Comparison of ENCODE assay signal across 18 cellular contexts in genomic region chr13:110464547-110465343, GRCh38.
A peak's percentile ranks its signal among the peaks of the same experiment; 100 is the strongest.
DNase-seq lines count a peak whose midpoint lies in the region; ATAC-seq and TF ChIP-seq lines count a peak whose summit lies in the region.
"Had no signal": no experiment of that assay in that cellular context is flagged by ENCODE, and none has a peak within 500 bp of the region (broad histone marks: within the 10 kb centered on the region; RNA-seq: fewer than 3 reads in every experiment).

No MANE protein-coding gene starts in this region.

- H3K27ac ChIP-seq in mesenchymal stem cell (ENCODE audit: low read length, poor library complexity, severe bottlenecking) = no peak overlapping the region
- H3K27ac ChIP-seq: KMS-11 had no signal

- no peak overlapping the region for H2AK5ac ChIP-seq in mesenchymal stem cell (ENCODE audit: low read length, severe bottlenecking)

- CTCF ChIA-PET in activated B cell treated with CpG ODN at 0.5 μM for 24 hours (lab: Charles Lee) = interaction anchor here (1.0 kb wide), 1 partner anchor 129 kb away, joined by 3 read pairs; no protein-coding TSS in a partner anchor

- no peak overlapping the region for H4K8ac ChIP-seq in mesenchymal stem cell (ENCODE audit: low read length)

- H3K23ac ChIP-seq in mesenchymal stem cell (ENCODE audit: low read length in 2 of 2) = no peak overlapping the region

- H3K4me2 ChIP-seq in mesenchymal stem cell (ENCODE audit: low read length, poor library complexity, severe bottlenecking) = no peak overlapping the region
- H3K4me2 ChIP-seq: KMS-11 had no signal

- ATAC-seq in activated B cell treated with CpG ODN at 0.5 μM for 24 hours (ENCODE audit: low read depth) = peak; percentile 79
- ATAC-seq in stimulated activated memory B cell treated with anti-CD40 and anti-IgM and Interleukin-4, amounts not matched to agents 10 μg/mL and 1 μg/mL and 100 μg/mL, for 72 hours = peak; percentile 84
- ATAC-seq: Panc1 had no signal

- peaks cover 39% of the 10 kb centered on the region for H3K4me1 Mint-ChIP-seq in activated B cell treated with CpG ODN at 0.5 μM for 24 hours
- H3K4me1 Mint-ChIP-seq in stimulated activated memory B cell treated with anti-CD40 and anti-IgM and Interleukin-4, amounts not matched to agents 10 μg/mL and 1 μg/mL and 100 μg/mL, for 72 hours = peaks cover 42% of the 10 kb centered on the region

- no peak overlapping the region for H2BK15ac ChIP-seq in mesenchymal stem cell (ENCODE audit: low read depth, poor library complexity, severe bottlenecking)

- no peak overlapping the region for H2BK5ac ChIP-seq in mesenchymal stem cell (ENCODE audit: low read depth, low read length, poor library complexity, severe bottlenecking)

- H3K36me3 ChIP-seq in mesenchymal stem cell (ENCODE audit: control insufficient read depth in 1 of 2, insufficient read depth in 2 of 2, low read depth in 1 of 2, low read length in 2 of 2) = peaks cover 41 to 92% of the 10 kb centered on the region in 2 experiments
- H3K36me3 ChIP-seq: MG63 had no signal

- peak overlapping the region; percentile 30 for H4K91ac ChIP-seq in mesenchymal stem cell (ENCODE audit: low read length)

- no peak overlapping the region for H3K14ac ChIP-seq in mesenchymal stem cell (ENCODE audit: low read length in 2 of 2)

- DNase-seq in CD1c-positive myeloid dendritic cell (ENCODE audit: extremely low spot score) (peak; percentile 55), activated B cell treated with CpG ODN at 0.5 μM for 24 hours (no peak), mesenchymal stem cell (no peak), dermis blood vessel endothelial cell (no peak), AG20443 (ENCODE audit: low spot score) (no peak), midbrain (lab: John Stamatoyannopoulos, UW) (no peak)
- DNase-seq: ACHN, COR-L47, DMS153, EL, MG63, NCI-H1105 treated with DMSO at 0.1 percent for 48 hours, NCI-H187, NCI-H446 treated with DMSO at 0.1 percent for 48 hours, NCI-H748 treated with DMSO at 0.1 percent for 48 hours had no signal

- H3K4me3 ChIP-seq in mesenchymal stem cell (ENCODE audit: insufficient read depth in 1 of 2, low read depth in 1 of 2, low read length in 2 of 2) = no peak overlapping the region
- H3K4me3 ChIP-seq: MG63 had no signal

- H3K9me3 Mint-ChIP-seq in activated B cell treated with CpG ODN at 0.5 μM for 24 hours = no peaks in the 10 kb centered on the region
- H3K9me3 Mint-ChIP-seq in stimulated activated memory B cell treated with anti-CD40 and anti-IgM and Interleukin-4, amounts not matched to agents 10 μg/mL and 1 μg/mL and 100 μg/mL, for 72 hours = no peaks in the 10 kb centered on the region

- H3K9me3 ChIP-seq in mesenchymal stem cell (ENCODE audit: control insufficient read depth, low read length) = no peaks in the 10 kb centered on the region
- H3K9me3 ChIP-seq: MG63 had no signal

- H3K18ac ChIP-seq in mesenchymal stem cell (ENCODE audit: low read depth in 1 of 2, low read length in 2 of 2) = no peak overlapping the region

- no peak overlapping the region for H2AFZ ChIP-seq in mesenchymal stem cell (ENCODE audit: low read depth, low read length)

- H3K27me3 ChIP-seq in mesenchymal stem cell (ENCODE audit: control insufficient read depth in 1 of 2, insufficient read depth in 1 of 2, low read length in 2 of 2) = no peaks in the 10 kb centered on the region
- H3K27me3 ChIP-seq: MG63 had no signal

- H3K79me1 ChIP-seq in mesenchymal stem cell (replicated peaks; ENCODE audit: low read length, poor library complexity, severe bottlenecking) = peaks cover 15% of the 10 kb centered on the region

- no peak for TF ChIP-seq CTCF in activated B cell treated with CpG ODN at 0.5 μM for 24 hours (IDR thresholded peaks at IDR 0.05)

- POLR2A ChIA-PET in activated B cell treated with CpG ODN at 0.5 μM for 24 hours (lab: Charles Lee) = interaction anchor here (0.9 to 1.1 kb wide), 2 partner anchors 151 to 250 kb away, joined by 3 read pairs; no protein-coding TSS in a partner anchor

- H2BK12ac ChIP-seq in mesenchymal stem cell (ENCODE audit: low read length in 2 of 2) = no peak overlapping the region

- peak overlapping the region; percentile 17 for H3K4me3 Mint-ChIP-seq in activated B cell treated with CpG ODN at 0.5 μM for 24 hours
- no peak overlapping the region for H3K4me3 Mint-ChIP-seq in stimulated activated memory B cell treated with anti-CD40 and anti-IgM and Interleukin-4, amounts not matched to agents 10 μg/mL and 1 μg/mL and 100 μg/mL, for 72 hours

- H3K36me3 Mint-ChIP-seq in activated B cell treated with CpG ODN at 0.5 μM for 24 hours (ENCODE audit: low read depth) = no peaks in the 10 kb centered on the region
- H3K36me3 Mint-ChIP-seq in stimulated activated memory B cell treated with anti-CD40 and anti-IgM and Interleukin-4, amounts not matched to agents 10 μg/mL and 1 μg/mL and 100 μg/mL, for 72 hours = no peaks in the 10 kb centered on the region

- 90% methylated on average over 21 of the region's 22 CpGs for WGBS in mesenchymal stem cell

- H3K4me1 ChIP-seq in mesenchymal stem cell (ENCODE audit: control insufficient read depth, insufficient read depth, low read depth, low read length) = no peaks in the 10 kb centered on the region

- H3K27ac Mint-ChIP-seq in activated B cell treated with CpG ODN at 0.5 μM for 24 hours = peak overlapping the region; percentile 33
- peak overlapping the region; percentile 76 for H3K27ac Mint-ChIP-seq in stimulated activated memory B cell treated with anti-CD40 and anti-IgM and Interleukin-4, amounts not matched to agents 10 μg/mL and 1 μg/mL and 100 μg/mL, for 72 hours

- H3K9ac ChIP-seq in mesenchymal stem cell (ENCODE audit: low read length) = no peak overlapping the region
- H3K9ac ChIP-seq: KMS-11 had no signal

- no peak overlapping the region for H2BK120ac ChIP-seq in mesenchymal stem cell (ENCODE audit: low read depth, low read length)

- intact Hi-C loops in activated B cell treated with CpG ODN at 0.5 μM for 24 hours (cut with micrococcal nuclease) = no loop called here

- no peak overlapping the region for H3K4ac ChIP-seq in mesenchymal stem cell (ENCODE audit: low read depth in 1 of 2, low read length in 2 of 2)

- H3K27me3 Mint-ChIP-seq in activated B cell treated with CpG ODN at 0.5 μM for 24 hours = no peaks in the 10 kb centered on the region
- H3K27me3 Mint-ChIP-seq in stimulated activated memory B cell treated with anti-CD40 and anti-IgM and Interleukin-4, amounts not matched to agents 10 μg/mL and 1 μg/mL and 100 μg/mL, for 72 hours = no peaks in the 10 kb centered on the region
